In genomic region chr10:121994429-121994881, GRCh38 we compare ENCODE assay signal across 14 cellular contexts. TPM values are rescaled to one million over a fixed set of nuclear protein-coding genes. Genes with fewer than 3 reads are reported as not detected.
DNase-seq lines count a peak whose midpoint lies in the region; ATAC-seq, FAIRE-seq and TF ChIP-seq lines count a peak whose summit lies in the region.
"Had no signal": no experiment of that assay in that cellular context is flagged by ENCODE, and none has a peak within 500 bp of the region (broad histone marks: within the 10 kb centered on the region; RNA-seq: fewer than 3 reads in every experiment).

No MANE protein-coding gene starts in this region.

- peak overlapping the region; percentile 84 for H3K27ac ChIP-seq in suprapubic skin
- H3K27ac ChIP-seq: SK-N-MC had no signal

- intact Hi-C loops in lower leg skin (cut with DNase I; ENCODE audit: low total_unique reads): no loop called here

- H3K9me3 ChIP-seq in suprapubic skin: no peaks in the 10 kb centered on the region

- no peak for FAIRE-seq in D721Med (lab: Jason Lieb, UNC)
- FAIRE-seq in H54 (lab: Jason Lieb, UNC): no peak

- 15 to 28% methylated on average over 9 of the region's 9 CpGs for WGBS in lower leg skin, 2 donors
- WGBS in suprapubic skin: 23% methylated on average over 9 of the region's 9 CpGs

- TF ChIP-seq CTCF in lower leg skin (IDR thresholded peaks at IDR 0.05) (no peak), suprapubic skin (IDR thresholded peaks at IDR 0.05) (no peak), D721Med (IDR thresholded peaks at IDR 0.05; ENCODE audit: insufficient read depth, missing control alignments) (no peak)

- H3K4me1 ChIP-seq in suprapubic skin: peaks cover 33% of the 10 kb centered on the region

- H3K27me3 ChIP-seq in suprapubic skin: no peaks in the 10 kb centered on the region

- TF ChIP-seq POLR2A in lower leg skin (IDR thresholded peaks at IDR 0.05): no peak
- no peak for TF ChIP-seq POLR2A in suprapubic skin (IDR thresholded peaks at IDR 0.05)
- TF ChIP-seq POLR2A in H54 (IDR thresholded peaks at IDR 0.05; ENCODE audit: low read depth, low read length): no peak

- H3K36me3 Mint-ChIP-seq in activated naive CD4-positive, alpha-beta T cell treated with anti-CD3 and anti-CD28 coated beads, Interleukin-2, amount 50 U/mL, for 72 hours: peaks cover 2 to 4% of the 10 kb centered on the region in 2 donors

- ATAC-seq in activated naive CD4-positive, alpha-beta T cell treated with anti-CD3 and anti-CD28 coated beads, Interleukin-2, amount 50 U/mL, for 72 hours: no peak
- no peak for ATAC-seq in HG03439 (IDR thresholded peaks at IDR 0.05; ENCODE audit: unreplicated experiment)
- ATAC-seq: activated T-cell treated with anti-CD3 and anti-CD28 coated beads, Interleukin-2, amount 50 U/mL, for 4 hours had no signal

- no peaks in the 10 kb centered on the region for H3K36me3 ChIP-seq in suprapubic skin

- H3K4me3 ChIP-seq in lower leg skin (ENCODE audit: low read depth, poor library complexity, severe bottlenecking) (no peak overlapping the region), suprapubic skin (peak overlapping the region; percentile 11)
- H3K4me3 ChIP-seq: SK-N-MC had no signal

- DNase-seq in NCI-H1048 (lab: John Stamatoyannopoulos, UW) (peak; percentile 50), ecto neural progenitor cell (ENCODE audit: low spot score) (peak; percentile 55), lower leg skin (ENCODE audit: low spot score in 2 of 2) (peak; percentile 29 to 89), suprapubic skin (ENCODE audit: low spot score in 2 of 2) (no peak), D721Med (ENCODE audit: insufficient read length, low spot score) (no peak), H54 (ENCODE audit: insufficient read length, low spot score) (no peak)
- DNase-seq in activated naive CD4-positive, alpha-beta T cell treated with anti-CD3 and anti-CD28 coated beads, Interleukin-2, amount 50 U/mL, for 72 hours (ENCODE audit: low spot score in 2 of 2): no peak
- DNase-seq: activated T-cell treated with anti-CD3 and anti-CD28 coated beads, Interleukin-2, amount 50 U/mL, for 4 hours; effector memory CD4-positive, alpha-beta T cell; GDM1; stimulated activated CD4-positive, alpha-beta T cell treated with anti-CD3 and anti-CD28 coated beads, Interleukin-4, amount 100 ng/mL, for 4 hours had no signal

- no peak overlapping the region for H3K27ac Mint-ChIP-seq in activated naive CD4-positive, alpha-beta T cell treated with anti-CD3 and anti-CD28 coated beads, Interleukin-2, amount 50 U/mL, for 72 hours
- H3K27ac Mint-ChIP-seq: memory B cell had no signal

- TF ChIP-seq EP300 in suprapubic skin (IDR thresholded peaks at IDR 0.05): no peak

- no peaks in the 10 kb centered on the region for H3K9me3 Mint-ChIP-seq in activated naive CD4-positive, alpha-beta T cell treated with anti-CD3 and anti-CD28 coated beads, Interleukin-2, amount 50 U/mL, for 72 hours
- H3K9me3 Mint-ChIP-seq: activated T-cell treated with anti-CD3 and anti-CD28 coated beads, Interleukin-2, amount 50 U/mL, for 4 hours; memory B cell had no signal

RNA-seq across cellular contexts. Expression of gene TACC2, which starts 5.5 kb away (rescaled TPM):
- total RNA-seq in lower leg skin: 100 to 1,000 TPM; 191 to 400 (median 261) TPM
- 100 to 1,000 TPM; 206 to 606 (median 261) TPM for total RNA-seq in suprapubic skin
- total RNA-seq in activated naive CD4-positive, alpha-beta T cell treated with anti-CD3 and anti-CD28 coated beads, Interleukin-2, amount 50 U/mL, for 72 hours: not detected

RNA-seq across cellular contexts. Expression of gene NSMCE4A, which starts 19.4 kb away (rescaled TPM):
- 10 to 100 TPM; 51.1 to 77.0 (median 56.1) TPM for total RNA-seq in lower leg skin
- 100 to 1,000 TPM in 1 of 4 donors, 10 to 100 TPM in 3; 52.7 to 168 (median 66.4) TPM for total RNA-seq in suprapubic skin
- 10 to 100 TPM; 36.0 to 46.8 TPM for total RNA-seq in activated naive CD4-positive, alpha-beta T cell treated with anti-CD3 and anti-CD28 coated beads, Interleukin-2, amount 50 U/mL, for 72 hours

Comparison
In these comparisons a context has a peak if more than half of its experiments do, and no peak if none do; other contexts are left out.
1. DNase-seq: peak in NCI-H1048 (single experiment), ecto neural progenitor cell (single experiment) and lower leg skin (2 of 2); none in suprapubic skin (0 of 2), D721Med (single experiment), activated naive CD4-positive, alpha-beta T cell treated with anti-CD3 and anti-CD28 coated beads, Interleukin-2, amount 50 U/mL, for 72 hours (0 of 2) and H54 (single experiment).
2. RNA of gene TACC2, which starts 5.5 kb away (total RNA-seq): 191 to 400 TPM in lower leg skin and 206 to 606 TPM in suprapubic skin; not detected in activated naive CD4-positive, alpha-beta T cell treated with anti-CD3 and anti-CD28 coated beads, Interleukin-2, amount 50 U/mL, for 72 hours; every median in the first group is over 100 times any median in the second.